9 cellular contexts compared by ENCODE assay signal in the genomic region with DNA sequence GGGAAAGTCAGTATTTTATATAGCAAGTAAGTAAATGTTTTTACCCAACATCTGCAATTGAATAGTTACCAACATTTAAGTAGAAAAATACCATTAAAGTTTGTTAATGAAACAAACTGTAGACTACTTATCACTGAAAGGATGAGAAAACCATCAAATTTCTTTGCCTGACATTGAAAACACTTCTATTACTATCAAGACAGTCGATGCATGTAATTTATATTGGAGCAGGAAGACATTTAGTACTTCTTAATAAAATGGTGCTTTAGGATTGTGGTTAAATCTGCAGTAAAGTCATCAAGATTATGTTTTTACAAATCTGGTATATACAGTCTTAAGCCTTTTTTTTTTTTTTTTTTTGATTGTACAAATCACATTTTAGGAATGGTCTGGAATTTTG. TPM values are rescaled to one million over a fixed set of nuclear protein-coding genes. Genes with fewer than 3 reads are reported as not detected.
DNase-seq lines count a peak whose midpoint lies in the region; ATAC-seq, FAIRE-seq and TF ChIP-seq lines count a peak whose summit lies in the region.
"Had no signal": no experiment of that assay in that cellular context is flagged by ENCODE, and none has a peak within 500 bp of the region (broad histone marks: within the 10 kb centered on the region; RNA-seq: fewer than 3 reads in every experiment).

No MANE protein-coding gene starts in this region.

- TF ChIP-seq CTCF in breast epithelium (IDR thresholded peaks at IDR 0.05), result no peak

- intact Hi-C loops in breast epithelium (cut with DNase I; ENCODE audit: low total_unique reads), result no loop called here

- no peaks in the 10 kb centered on the region for H3K27me3 ChIP-seq in HUES48 (ENCODE audit: control insufficient read depth, insufficient read depth, low read length)
- no peaks in the 10 kb centered on the region for H3K27me3 ChIP-seq in breast epithelium
- H3K27me3 ChIP-seq in mucosa of stomach (ENCODE audit: control insufficient read depth, insufficient read depth, low read length), result no peaks in the 10 kb centered on the region

- no peak for FAIRE-seq in HTR-8/SVneo (lab: Jason Lieb, UNC)

- DNase-seq in A172 (ENCODE audit: low spot score) (peak; percentile 33), breast epithelium (ENCODE audit: low spot score in 2 of 2) (no peak), NCI-H526 (lab: John Stamatoyannopoulos, UW) (no peak), HTR-8/SVneo (ENCODE audit: insufficient read length, low spot score) (no peak)
- no peak for DNase-seq in stimulated activated CD4-positive, alpha-beta T cell treated with anti-CD3 and anti-CD28 coated beads, Interleukin-4, amount 100 ng/mL, for 1 hour

- H3K27ac ChIP-seq in HUES48 (ENCODE audit: low read depth, low read length), result peak overlapping the region; percentile 98
- peak overlapping the region; percentile 100 for H3K27ac ChIP-seq in breast epithelium

- H3K4me3 ChIP-seq in HUES48 (ENCODE audit: low read depth, low read length) (peak overlapping the region; percentile 87), breast epithelium (peak overlapping the region; percentile 1 to 98 (median 96)), mucosa of stomach (ENCODE audit: low read length) (no peak overlapping the region)

- no peak for ATAC-seq in HG02885 (IDR thresholded peaks at IDR 0.05; ENCODE audit: poor library complexity, unreplicated experiment)
- ATAC-seq: left lobe of liver had no signal

- H3K9me3 ChIP-seq in HUES48 (ENCODE audit: control insufficient read depth, insufficient read depth, low read length), result no peaks in the 10 kb centered on the region
- H3K9me3 ChIP-seq in breast epithelium, result no peaks in the 10 kb centered on the region
- no peaks in the 10 kb centered on the region for H3K9me3 ChIP-seq in mucosa of stomach (ENCODE audit: control insufficient read depth, low read length)

- TF ChIP-seq POLR2A in breast epithelium (IDR thresholded peaks at IDR 0.05), result no peak

- H3K36me3 ChIP-seq in HUES48 (ENCODE audit: control insufficient read depth, insufficient read depth, low read length) (peaks cover 66% of the 10 kb centered on the region), breast epithelium (no peaks in the 10 kb centered on the region), mucosa of stomach (ENCODE audit: control insufficient read depth, insufficient read depth, low read length) (no peaks in the 10 kb centered on the region)

- no peak overlapping the region for H3K9ac ChIP-seq in HUES48 (ENCODE audit: low read depth, low read length)
- peak overlapping the region; percentile 100 for H3K9ac ChIP-seq in mucosa of stomach (ENCODE audit: low read length)

- H3K4me1 ChIP-seq in HUES48 (ENCODE audit: control insufficient read depth, insufficient read depth, low read length), result peaks cover 18% of the 10 kb centered on the region
- H3K4me1 ChIP-seq in breast epithelium, result peaks cover under 1 to 3% of the 10 kb centered on the region in 2 donors
- H3K4me1 ChIP-seq in mucosa of stomach (ENCODE audit: control insufficient read depth, insufficient read depth, low read length), result peaks cover 26% of the 10 kb centered on the region

RNA-seq across cellular contexts. Expression of a gene that starts 13.9 kb away (rescaled TPM):
- 21.2 and 22.8 TPM in 2 replicates for total RNA-seq in A172 (2014; rRNA removed; shearing (Covaris generic))
- total RNA-seq in breast epithelium, result 100 to 1,000 TPM; 137 to 215 (median 197) TPM
